In genomic region chr22:43014062-43014875, GRCh38 we compare ENCODE assay signal across 8 cellular contexts. TPM values are rescaled to one million over a fixed set of nuclear protein-coding genes. Genes with fewer than 3 reads are reported as not detected.
DNase-seq lines count a peak whose midpoint lies in the region; ATAC-seq lines count a peak whose summit lies in the region.

No MANE protein-coding gene starts in this region.

- H3K9ac ChIP-seq in BLaER1 treated with 17β-estradiol and CSF1 and Interleukin-3, amounts not matched to agents 10 nM and 100 nM, result peak overlapping the region; percentile 90 to 97 (median 94)

- peak overlapping the region; percentile 85 to 95 (median 92) for H3K27ac ChIP-seq in BLaER1 treated with 17β-estradiol and CSF1 and Interleukin-3, amounts not matched to agents 10 nM and 100 nM

- H3K36me3 ChIP-seq in BLaER1 treated with 17β-estradiol and CSF1 and Interleukin-3, amounts not matched to agents 10 nM and 100 nM, result peaks cover 0 to 3% (median 0%) of the 10 kb centered on the region in 11 experiments; a peak in 2 of 22 replicates

- peak; percentile 86 for DNase-seq in NCI-H69 (lab: John Stamatoyannopoulos, UW)
- DNase-seq in activated gamma-delta T cell treated with anti-CD3 and anti-CD28 coated beads, Interleukin-2, amount 50 U/mL, for 16 hours (ENCODE audit: low read depth), result peak; percentile 5
- DNase-seq in Right ventricle myocardium superior, result peak; percentile 61
- DNase-seq in renal cortical epithelial cell (ENCODE audit: low read depth), result peak; percentile 60

- intact Hi-C loops in Right ventricle myocardium superior (cut with DNase I), result no loop called here

- H3K4me1 ChIP-seq in BLaER1 treated with 17β-estradiol and CSF1 and Interleukin-3, amounts not matched to agents 10 nM and 100 nM, result peaks cover 56 to 69% (median 60%) of the 10 kb centered on the region in 10 experiments

- no peaks in the 10 kb centered on the region for H3K9me3 ChIP-seq in BLaER1 treated with 17β-estradiol and CSF1 and Interleukin-3, amounts not matched to agents 10 nM and 100 nM (replicated peaks in 1 of 11)

- ATAC-seq in GM21423 (IDR thresholded peaks at IDR 0.05; ENCODE audit: unreplicated experiment) (peak; percentile 23), Right ventricle myocardium superior (ENCODE audit: poor library complexity) (peak; percentile 28), HG03354 (IDR thresholded peaks at IDR 0.05; ENCODE audit: poor library complexity, severe bottlenecking, unreplicated experiment) (no peak), GM21367 (IDR thresholded peaks at IDR 0.05; ENCODE audit: unreplicated experiment) (no peak)

- peaks cover 49 to 56% (median 52%) of the 10 kb centered on the region in 11 experiments for H4K20me1 ChIP-seq in BLaER1 treated with 17β-estradiol and CSF1 and Interleukin-3, amounts not matched to agents 10 nM and 100 nM

- peak overlapping the region; percentile 85 to 98 (median 91) for H3K4me3 ChIP-seq in BLaER1 treated with 17β-estradiol and CSF1 and Interleukin-3, amounts not matched to agents 10 nM and 100 nM

- H3K27me3 ChIP-seq in BLaER1 treated with 17β-estradiol and CSF1 and Interleukin-3, amounts not matched to agents 10 nM and 100 nM, result no peaks in the 10 kb centered on the region

- peak overlapping the region; percentile 87 to 97 (median 94) for H3K4me2 ChIP-seq in BLaER1 treated with 17β-estradiol and CSF1 and Interleukin-3, amounts not matched to agents 10 nM and 100 nM

RNA-seq across cellular contexts. Expression of gene PACSIN2, which starts 0.7 kb away (rescaled TPM):
- total RNA-seq in Right ventricle myocardium superior (60.2 TPM), renal cortical epithelial cell (69.8 and 129 TPM in 2 replicates)

Comparison
In these comparisons a context has a peak if more than half of its experiments do, and no peak if none do; other contexts are left out.
1. ATAC-seq: peak in GM21423 (single experiment) and Right ventricle myocardium superior (single experiment); none in HG03354 (single experiment) and GM21367 (single experiment).
2. DNase-seq: peak in every context shown above with its lines; median percentile 86 in NCI-H69; 61 in Right ventricle myocardium superior; 60 in renal cortical epithelial cell; 5 in activated gamma-delta T cell treated with anti-CD3 and anti-CD28 coated beads, Interleukin-2, amount 50 U/mL, for 16 hours.